Comparison of ENCODE assay signal across 8 cellular contexts in genomic region chr17:2395258-2396170, GRCh38. TPM values are rescaled to one million over a fixed set of nuclear protein-coding genes. Genes with fewer than 3 reads are reported as not detected.
DNase-seq lines count a peak whose midpoint lies in the region; ATAC-seq and TF ChIP-seq lines count a peak whose summit lies in the region.

No MANE protein-coding gene starts in this region.

- no peaks in the 10 kb centered on the region for H3K36me3 ChIP-seq in sigmoid colon

- intact Hi-C loops in sigmoid colon (cut with DNase I) = no loop called here

- peaks cover 3 to 81% (median 64%) of the 10 kb centered on the region in 4 donors for H3K4me1 ChIP-seq in sigmoid colon

- H3K4me3 ChIP-seq in sigmoid colon = peak overlapping the region in 2 of 4 donors; percentile 26 to 48

- H3K27me3 ChIP-seq in sigmoid colon = no peaks in the 10 kb centered on the region

- peak overlapping the region; percentile 95 for H3K27ac ChIP-seq in VCaP
- peak overlapping the region; percentile 97 to 100 (median 98) for H3K27ac ChIP-seq in sigmoid colon

- peak in 2 of 3 experiments; percentile 8 to 45 for DNase-seq in NCI-H1417 (lab: John Stamatoyannopoulos, UW)
- no peak for DNase-seq in NCI-H1417 treated with DMSO at 0.1 percent for 48 hours (lab: John Stamatoyannopoulos, UW)
- DNase-seq in glomerular visceral epithelial cell (ENCODE audit: extremely low spot score) = peak; percentile 42
- peak; percentile 72 for DNase-seq in sigmoid colon
- DNase-seq in GDM1 (lab: John Stamatoyannopoulos, UW) = no peak
- DNase-seq in GM13976 (ENCODE audit: low spot score) = no peak

- no peak for TF ChIP-seq EP300 in sigmoid colon (IDR thresholded peaks at IDR 0.05)

- peak; percentile 67 for TF ChIP-seq CTCF in VCaP (conservative IDR thresholded peaks at IDR 0.05)
- no peak for TF ChIP-seq CTCF in sigmoid colon (IDR thresholded peaks at IDR 0.05)
- no peak for TF ChIP-seq CTCF in GM13976 (IDR thresholded peaks at IDR 0.05; ENCODE audit: borderline replicate concordance, control extremely low read depth, extremely low read depth, insufficient read depth, missing control alignments)

- H3K9me3 ChIP-seq in sigmoid colon = no peaks in the 10 kb centered on the region

- TF ChIP-seq POLR2A in sigmoid colon (IDR thresholded peaks at IDR 0.05) = peak in 1 of 2 donors; percentile 34

- 73 to 80% methylated on average over 28 of the region's 28 CpGs for WGBS in sigmoid colon, 2 donors

- in situ Hi-C loops in GM13976 (cut with MboI; ENCODE audit: low sequenced_read_pairs, unreplicated experiment) = no loop called here

- ATAC-seq in GM21786 (IDR thresholded peaks at IDR 0.05; ENCODE audit: unreplicated experiment) = no peak

RNA-seq across cellular contexts. Expression of gene MNT, which starts 5.3 kb away (rescaled TPM):
- total RNA-seq in sigmoid colon = 10 to 100 TPM in 2 of 4 donors, 1 to 10 TPM in 2; 7.1 to 19.9 (median 11.6) TPM
- 10 to 100 TPM in 1 of 3 donors, 1 to 10 TPM in 2; 2.1 to 24.1 (median 3.0) TPM for polyA plus RNA-seq in sigmoid colon

RNA-seq across cellular contexts. Expression of gene SGSM2, which starts 58.2 kb away (rescaled TPM):
- total RNA-seq in sigmoid colon = 10 to 100 TPM; 25.5 to 79.8 (median 54.9) TPM
- polyA plus RNA-seq in sigmoid colon = 10 to 100 TPM in 2 of 3 donors, 1 to 10 TPM in 1; 6.2 to 43.9 (median 12.0) TPM

RNA-seq across cellular contexts. Expression of gene TSR1, which starts 59.3 kb away (rescaled TPM):
- 10 to 100 TPM; 21.9 to 56.3 (median 38.0) TPM for total RNA-seq in sigmoid colon
- 10 to 100 TPM in 1 of 3 donors, 1 to 10 TPM in 2; 6.7 to 16.6 (median 9.0) TPM for polyA plus RNA-seq in sigmoid colon

Comparison
In these comparisons a context has a peak if more than half of its experiments do, and no peak if none do; other contexts are left out.
1. DNase-seq: peak in NCI-H1417 (2 of 3), glomerular visceral epithelial cell (single experiment) and sigmoid colon (single experiment); none in NCI-H1417 treated with DMSO at 0.1 percent for 48 hours (single experiment), GDM1 (single experiment) and GM13976 (single experiment).